ENCODE assay signal across 8 cellular contexts in the genomic region with DNA sequence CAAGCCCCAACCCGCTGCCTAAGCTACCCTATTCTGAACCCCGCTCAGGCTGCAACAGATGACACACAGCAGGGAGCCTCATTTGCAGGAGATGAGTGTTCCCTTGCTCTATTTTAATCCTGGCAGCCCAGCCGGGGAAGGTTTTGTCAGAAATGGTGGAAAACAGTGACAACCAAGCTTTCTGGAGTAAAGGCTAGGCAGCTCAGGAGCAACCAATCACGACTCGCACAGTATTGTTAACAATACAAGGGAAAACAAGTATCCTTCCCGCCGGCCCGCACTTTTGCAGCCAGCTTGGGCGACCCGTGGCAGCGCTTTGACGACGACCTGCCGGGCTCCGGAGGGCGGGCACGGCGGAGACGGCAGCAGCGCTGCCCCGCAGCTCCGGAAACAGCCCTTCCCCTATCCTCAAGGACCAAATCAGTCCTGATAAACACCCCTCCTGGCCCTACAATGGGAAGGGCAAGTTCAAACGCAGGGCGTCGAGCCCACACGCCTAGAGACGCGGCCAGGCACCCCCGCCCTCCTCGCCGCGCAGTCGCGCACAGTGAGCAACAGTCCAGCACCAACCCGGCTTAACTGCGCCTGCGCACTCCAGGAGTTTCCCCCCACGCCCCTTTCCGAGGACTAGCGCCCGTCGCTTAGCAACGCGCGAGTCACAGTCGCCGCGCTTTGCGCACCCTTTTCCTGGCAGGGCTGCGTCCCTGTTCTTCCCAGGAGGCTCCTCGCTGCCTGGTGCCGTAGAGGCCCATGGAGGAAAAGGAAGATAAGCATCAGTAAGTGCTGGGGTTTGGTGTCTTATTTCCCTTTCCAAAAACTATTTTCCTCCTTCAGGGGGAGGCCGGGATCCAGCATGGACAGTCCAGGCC.
A peak's percentile ranks its signal among the peaks of the same experiment; 100 is the strongest.
DNase-seq lines count a peak whose midpoint lies in the region; ATAC-seq and TF ChIP-seq lines count a peak whose summit lies in the region.

No MANE protein-coding gene starts in this region.

- H2AFZ ChIP-seq in PC-3 (ENCODE audit: low read length): peak overlapping the region; percentile 98

- H3K4me1 ChIP-seq in PC-3 (ENCODE audit: insufficient read depth, low read length): peaks cover 18% of the 10 kb centered on the region

- CTCF ChIA-PET in PC-3 (lab: Charles Lee): interaction anchor here (1.0 kb wide), 1 partner anchor 124 kb away, joined by 4 read pairs; no protein-coding TSS in a partner anchor

- no peak overlapping the region for H3K27ac ChIP-seq in PC-3 (ENCODE audit: low read length)

- no peaks in the 10 kb centered on the region for H3K79me2 ChIP-seq in PC-3 (ENCODE audit: low read length)

- POLR2A ChIA-PET in PC-3 (lab: Charles Lee; ENCODE audit: unreplicated experiment): interaction anchor here (0.6 kb wide), 1 partner anchor 360 kb away, joined by 3 read pairs; no protein-coding TSS in a partner anchor

- peak overlapping the region; percentile 77 for H3K4me3 Mint-ChIP-seq in activated T-cell treated with anti-CD3 and anti-CD28 coated beads, Interleukin-2, amount 50 U/mL, for 4 hours

- H3K36me3 Mint-ChIP-seq in activated T-cell treated with anti-CD3 and anti-CD28 coated beads, Interleukin-2, amount 50 U/mL, for 4 hours (ENCODE audit: insufficient read depth): no peaks in the 10 kb centered on the region

- H3K9me3 Mint-ChIP-seq in activated T-cell treated with anti-CD3 and anti-CD28 coated beads, Interleukin-2, amount 50 U/mL, for 4 hours: no peaks in the 10 kb centered on the region

- TSS peak; percentile 82 for BruUV-seq in PC-3 (replicated peaks; lab: Mats Ljungman, UMichigan)

- DNase-seq in DMS 273 (lab: John Stamatoyannopoulos, UW; ENCODE audit: unreplicated experiment) (peak; percentile 99), PC-3 (peak; percentile 96), erythroblast (lab: John Stamatoyannopoulos, UW) (peak; percentile 95 to 97), mucosa of gallbladder (ENCODE audit: low spot score) (peak; percentile 96)
- DNase-seq in activated T-cell treated with anti-CD3 and anti-CD28 coated beads, Interleukin-2, amount 50 U/mL, for 4 hours: peak; percentile 86
- DNase-seq in stimulated activated CD8-positive, alpha-beta memory T cell treated with anti-CD3 and anti-CD28 coated beads, Interleukin-4, amount 100 ng/mL, for 1 hour (ENCODE audit: low read depth in 2 of 2, low spot score in 1 of 2): peak; percentile 46 to 73

- TF ChIP-seq RAD21 in Ishikawa (IDR thresholded peaks at IDR 0.05; ENCODE audit: low read depth): no peak

- no peak for TF ChIP-seq CTCF in PC-3 (conservative IDR thresholded peaks at IDR 0.05; ENCODE audit: low read depth, low read length)

- peaks cover 17% of the 10 kb centered on the region for H3K4me1 Mint-ChIP-seq in activated T-cell treated with anti-CD3 and anti-CD28 coated beads, Interleukin-2, amount 50 U/mL, for 4 hours (ENCODE audit: low read depth)

- no peaks in the 10 kb centered on the region for H3K27me3 ChIP-seq in PC-3 (ENCODE audit: low read length)

- no peaks in the 10 kb centered on the region for H3K9me2 ChIP-seq in PC-3 (replicated peaks; ENCODE audit: low read length)

- TF ChIP-seq EP300 in Ishikawa (IDR thresholded peaks at IDR 0.05; ENCODE audit: borderline replicate concordance): no peak

- H3K4me2 ChIP-seq in PC-3 (ENCODE audit: low read length): peak overlapping the region; percentile 89

- no peaks in the 10 kb centered on the region for H3K36me3 ChIP-seq in PC-3 (ENCODE audit: low read depth, low read length)

- intact Hi-C loops in PC-3 (cut with micrococcal nuclease): loop anchor here (5.0 kb wide), 1 partner anchor 213 kb away; the partner anchor contains the start of gene ACYP2

- TF ChIP-seq POLR2A in erythroblast (IDR thresholded peaks at IDR 0.05; ENCODE audit: low read length): no peak

- peaks cover 17% of the 10 kb centered on the region for H3K27me3 Mint-ChIP-seq in activated T-cell treated with anti-CD3 and anti-CD28 coated beads, Interleukin-2, amount 50 U/mL, for 4 hours (ENCODE audit: low read depth)

- no peaks in the 10 kb centered on the region for H3F3A ChIP-seq in PC-3 (ENCODE audit: low read length, unreplicated experiment)

- no peaks in the 10 kb centered on the region for H3K9me3 ChIP-seq in PC-3 (ENCODE audit: low read length)

- no peaks in the 10 kb centered on the region for H4K20me1 ChIP-seq in PC-3 (ENCODE audit: low read length)

- ATAC-seq in GM21619 (IDR thresholded peaks at IDR 0.05; ENCODE audit: unreplicated experiment): peak; percentile 95
- ATAC-seq in PC-3: peak; percentile 97
- ATAC-seq in activated T-cell treated with anti-CD3 and anti-CD28 coated beads, Interleukin-2, amount 50 U/mL, for 4 hours: peak; percentile 99

- peak overlapping the region; percentile 46 for H3K9ac ChIP-seq in PC-3 (ENCODE audit: low read length)

- H3K4me3 ChIP-seq in PC-3 (ENCODE audit: low read length): peak overlapping the region; percentile 68

TF ChIP-seq in Ishikawa, 13 proteins besides CTCF, POLR2A, EP300 and RAD21:
- TF ChIP-seq MAX (IDR thresholded peaks at IDR 0.05) (peak; percentile 98), EGR1 (IDR thresholded peaks at IDR 0.05) (no peak), TEAD4 (IDR thresholded peaks at IDR 0.05) (no peak), REST (IDR thresholded peaks at IDR 0.05; ENCODE audit: low read depth) (no peak), FOXM1 (IDR thresholded peaks at IDR 0.05; ENCODE audit: borderline replicate concordance, low read depth) (no peak), TAF1 (IDR thresholded peaks at IDR 0.05; ENCODE audit: low read depth) (peak; percentile 27; the same call in 1 of the 2 replicates), NFIC (IDR thresholded peaks at IDR 0.05) (no peak), CREB1 (IDR thresholded peaks at IDR 0.05; ENCODE audit: low read depth) (no peak), YY1 (IDR thresholded peaks at IDR 0.05; ENCODE audit: low read depth) (no peak), TCF12 (IDR thresholded peaks at IDR 0.05; ENCODE audit: low read depth) (no peak), CEBPB (IDR thresholded peaks at IDR 0.05) (no peak), ZBTB7A (IDR thresholded peaks at IDR 0.05; ENCODE audit: low read depth) (no peak), USF1 (IDR thresholded peaks at IDR 0.05) (no peak)
